In the genomic region with DNA sequence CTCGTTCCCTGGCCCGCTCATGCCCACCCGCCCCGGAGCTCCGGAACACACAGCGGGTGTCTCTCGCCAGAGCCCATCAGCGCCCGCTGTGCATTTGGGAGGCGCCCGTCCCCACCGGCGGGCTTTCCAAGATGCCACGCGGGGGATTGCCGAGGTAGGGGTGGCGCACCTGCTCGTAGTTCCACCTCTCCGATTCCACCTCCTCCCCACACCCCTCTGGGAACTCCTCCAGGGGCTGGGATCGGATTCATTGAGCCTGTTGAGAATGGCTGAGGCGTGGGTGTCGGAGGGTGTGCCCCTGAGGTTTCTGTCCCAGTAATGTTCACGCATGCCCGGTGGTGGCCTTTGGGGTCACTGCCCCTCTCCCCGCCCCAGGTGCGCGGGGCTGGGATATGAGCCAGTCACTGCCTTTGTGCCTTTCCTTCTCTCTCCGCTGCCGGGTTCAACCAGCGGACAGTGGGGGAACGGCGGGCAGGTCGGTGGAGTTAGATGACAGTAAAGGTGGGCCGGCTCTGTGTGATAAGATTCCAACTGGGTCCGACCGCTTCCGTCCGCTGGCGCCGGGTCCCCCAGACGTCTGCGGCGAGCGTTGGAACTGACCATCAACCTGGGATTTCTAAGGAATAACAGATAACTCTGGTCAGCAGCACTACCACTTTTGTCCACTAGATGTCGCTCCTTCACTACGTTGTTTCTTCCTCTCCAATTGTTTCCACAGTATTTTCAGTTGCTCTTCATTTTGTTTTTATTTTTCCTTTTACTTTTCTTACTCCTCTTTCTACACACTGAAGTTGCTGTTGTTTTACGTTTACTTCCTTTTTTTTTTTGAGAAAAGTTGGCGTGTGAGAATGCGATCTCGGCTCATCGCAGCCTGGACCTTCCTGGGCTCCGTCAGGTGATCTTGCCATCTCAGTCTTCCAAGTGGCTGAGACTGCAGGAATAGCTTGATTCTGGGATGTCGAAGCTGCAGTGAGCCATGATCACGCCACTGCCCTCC, we compare ENCODE assay signal across 1 cellular context.
TF ChIP-seq lines count a peak whose summit lies in the region.

No MANE protein-coding gene starts in this region.

TF ChIP-seq in H1, 55 proteins besides CTCF, POLR2A, EP300 and RAD21 (continued from another document):
- TF ChIP-seq NRF1 (IDR thresholded peaks at IDR 0.05; ENCODE audit: low read depth, low read length): no peak
- TF ChIP-seq JUND (IDR thresholded peaks at IDR 0.05; ENCODE audit: low read length): no peak
- TF ChIP-seq POLR2AphosphoS5 (IDR thresholded peaks at IDR 0.05; ENCODE audit: low read depth, low read length): no peak
- TF ChIP-seq SIN3A (conservative IDR thresholded peaks at IDR 0.05 in 1 of 2, IDR thresholded peaks at IDR 0.05 in 1 of 2; ENCODE audit: low read depth in 1 of 2, low read length in 2 of 2): no peak
- TF ChIP-seq POU5F1 (IDR thresholded peaks at IDR 0.05; ENCODE audit: low read depth, low read length): no peak
- no peak for TF ChIP-seq MAFK (IDR thresholded peaks at IDR 0.05; ENCODE audit: low read depth, low read length)
- no peak for TF ChIP-seq TBP (IDR thresholded peaks at IDR 0.05; ENCODE audit: low read depth, low read length)
- no peak for TF ChIP-seq GABPA (IDR thresholded peaks at IDR 0.05; ENCODE audit: borderline replicate concordance, insufficient read depth, low read length)
- no peak for TF ChIP-seq FOSL1 (IDR thresholded peaks at IDR 0.05; ENCODE audit: insufficient read depth, low read depth, low read length)
TF ChIP-seq in H1: peak in this region for 0.
